Comparison of ENCODE assay signal across 31 cellular contexts in the genomic region with DNA sequence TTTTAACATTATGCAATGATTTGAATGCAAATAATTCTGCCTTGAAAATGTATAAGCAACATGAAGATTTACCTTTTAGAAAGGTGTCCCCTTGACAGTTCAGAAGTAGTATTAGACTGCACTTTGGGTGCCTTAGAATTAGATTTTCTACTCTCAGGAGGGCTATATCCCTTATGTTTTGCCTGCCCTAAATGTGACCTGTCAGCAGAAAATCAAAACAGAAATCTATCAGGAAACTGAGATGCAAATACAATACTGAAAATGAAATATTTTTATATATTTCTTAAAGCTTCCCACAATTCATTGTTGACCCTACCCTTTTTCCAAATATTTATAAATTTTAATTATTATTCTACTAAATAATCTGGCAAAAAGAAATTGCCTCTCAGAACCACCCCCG.
"Had no signal": no experiment of that assay in that cellular context is flagged by ENCODE, and none has a peak within 500 bp of the region (broad histone marks: within the 10 kb centered on the region; RNA-seq: fewer than 3 reads in every experiment).

No MANE protein-coding gene starts in this region.

- H3K4me3 Mint-ChIP-seq: activated B cell treated with CpG ODN at 0.5 μM for 24 hours; activated CD8-positive, alpha-beta T cell treated with anti-CD3 and anti-CD28 coated beads for 36 hours; activated naive CD8-positive, alpha-beta T cell; activated T-cell treated with anti-CD3 and anti-CD28 coated beads, Interleukin-2, amount 50 U/mL, for 4 hours; activated T-helper 17 cell treated with anti-CD3 and anti-CD28 coated beads, Interleukin-2, amount 50 U/mL, for 72 hours; central memory CD8-positive, alpha-beta T cell; dendritic cell treated with granulocyte-macrophage colony-stimulating factor and Interleukin-4, amounts not matched to agents 40 ng/mL and 50 ng/mL, for 4 days; effector memory CD8-positive, alpha-beta T cell; T-helper 17 cell; T-helper 2 cell treated with Interferon-gamma antibody and Interleukin-4, amounts not matched to agents 5 μg/mL and 100 μg/mL, for 36 hours had no signal

- H3K9me3 ChIP-seq: body of pancreas, esophagus squamous epithelium had no signal

- FAIRE-seq: endothelial cell of umbilical vein had no signal

- H3K27ac ChIP-seq: body of pancreas, coronary artery, epithelial cell of prostate, esophagus squamous epithelium, WERI-Rb-1 had no signal

- H3K27ac Mint-ChIP-seq: activated B cell treated with CpG ODN at 0.5 μM for 24 hours; activated CD8-positive, alpha-beta T cell treated with anti-CD3 and anti-CD28 coated beads for 36 hours; activated T-helper 17 cell treated with anti-CD3 and anti-CD28 coated beads, Interleukin-2, amount 50 U/mL, for 72 hours; dendritic cell treated with granulocyte-macrophage colony-stimulating factor and Interleukin-4, amounts not matched to agents 40 ng/mL and 50 ng/mL, for 4 days; T-helper 2 cell treated with Interferon-gamma antibody and Interleukin-4, amounts not matched to agents 5 μg/mL and 100 μg/mL, for 36 hours had no signal

- H3K27me3 ChIP-seq: body of pancreas, dorsolateral prefrontal cortex, esophagus squamous epithelium had no signal

- H3K27me3 Mint-ChIP-seq: activated B cell treated with CpG ODN at 0.5 μM for 24 hours; activated CD8-positive, alpha-beta T cell treated with anti-CD3 and anti-CD28 coated beads for 36 hours; activated naive CD8-positive, alpha-beta T cell; activated T-helper 17 cell treated with anti-CD3 and anti-CD28 coated beads, Interleukin-2, amount 50 U/mL, for 72 hours; central memory CD8-positive, alpha-beta T cell; dendritic cell treated with granulocyte-macrophage colony-stimulating factor and Interleukin-4, amounts not matched to agents 40 ng/mL and 50 ng/mL, for 4 days; effector memory CD8-positive, alpha-beta T cell; T-helper 17 cell had no signal

- H3K4me3 ChIP-seq: body of pancreas, coronary artery, esophagus squamous epithelium had no signal

- DNase-seq: activated B cell treated with CpG ODN at 0.5 μM for 24 hours; activated CD4-positive, alpha-beta T cell treated with anti-CD3 and anti-CD28 coated beads for 48 hours; activated CD4-positive, alpha-beta T cell treated with anti-CD3 and anti-CD28 coated beads, Interleukin-2, amount 50 U/mL, for 1 hour; activated CD4-positive, alpha-beta T cell treated with anti-CD3 and anti-CD28 coated beads, Interleukin-2, amount 50 U/mL, for 48 hours; activated CD8-positive, alpha-beta memory T cell treated with anti-CD3 and anti-CD28 coated beads for 24 hours; activated CD8-positive, alpha-beta T cell treated with anti-CD3 and anti-CD28 coated beads for 36 hours; activated effector memory CD4-positive, alpha-beta T cell treated with Interleukin-2 at 50 U/mL for 16 hours; activated gamma-delta T cell treated with Interleukin-2 at 50 U/mL for 16 hours; activated naive CD4-positive, alpha-beta T cell treated with anti-CD3 and anti-CD28 coated beads, Interleukin-2, amount 50 U/mL, for 16 hours; activated naive CD4-positive, alpha-beta T cell treated with Interleukin-2 at 50 U/mL for 16 hours; activated T-cell treated with anti-CD3 and anti-CD28 coated beads, Interleukin-2, amount 50 U/mL, for 4 hours; amniotic stem cell; aorta; body of pancreas; dorsolateral prefrontal cortex; effector memory CD8-positive, alpha-beta T cell; esophagus squamous epithelium; head of caudate nucleus; T-helper 1 cell; T-helper 17 cell; T1000; WERI-Rb-1 had no signal

- H3K9me3 Mint-ChIP-seq: activated B cell treated with CpG ODN at 0.5 μM for 24 hours; activated CD8-positive, alpha-beta T cell treated with anti-CD3 and anti-CD28 coated beads for 36 hours; activated T-cell treated with anti-CD3 and anti-CD28 coated beads, Interleukin-2, amount 50 U/mL, for 4 hours; activated T-helper 17 cell treated with anti-CD3 and anti-CD28 coated beads, Interleukin-2, amount 50 U/mL, for 72 hours; central memory CD8-positive, alpha-beta T cell; dendritic cell treated with granulocyte-macrophage colony-stimulating factor and Interleukin-4, amounts not matched to agents 40 ng/mL and 50 ng/mL, for 4 days; effector memory CD8-positive, alpha-beta T cell; T-helper 2 cell treated with Interferon-gamma antibody and Interleukin-4, amounts not matched to agents 5 μg/mL and 100 μg/mL, for 36 hours had no signal

- ATAC-seq: activated CD4-positive, CD25-positive, alpha-beta regulatory T cell treated with anti-CD3 and anti-CD28 coated beads, Interleukin-2, amount 50 U/mL, for 24 hours; activated CD8-positive, alpha-beta T cell treated with anti-CD3 and anti-CD28 coated beads for 36 hours; activated T-cell treated with anti-CD3 and anti-CD28 coated beads, Interleukin-2, amount 50 U/mL, for 4 hours; activated T-helper 17 cell treated with anti-CD3 and anti-CD28 coated beads, Interleukin-2, amount 50 U/mL, for 72 hours; body of pancreas; effector memory CD8-positive, alpha-beta T cell; T-helper 17 cell had no signal
